Comparison of ENCODE assay signal across 11 cellular contexts in genomic region chr14:90275455-90275814, GRCh38. TPM values are rescaled to one million over a fixed set of nuclear protein-coding genes. Genes with fewer than 3 reads are reported as not detected.
DNase-seq lines count a peak whose midpoint lies in the region; ATAC-seq and TF ChIP-seq lines count a peak whose summit lies in the region.
"Had no signal": no experiment of that assay in that cellular context is flagged by ENCODE, and none has a peak within 500 bp of the region (broad histone marks: within the 10 kb centered on the region; RNA-seq: fewer than 3 reads in every experiment).

No MANE protein-coding gene starts in this region.

- peaks cover 0 to 48% (median 19%) of the 10 kb centered on the region in 11 experiments; a peak in 14 of 22 replicates for H4K20me1 ChIP-seq in BLaER1 treated with 17β-estradiol and CSF1 and Interleukin-3, amounts not matched to agents 10 nM and 100 nM
- H4K20me1 ChIP-seq in osteoblast (ENCODE audit: insufficient read depth, low read length) (no peaks in the 10 kb centered on the region), Karpas-422 (ENCODE audit: insufficient read depth, low read depth, low read length) (peaks cover 16% of the 10 kb centered on the region)

- H2AFZ ChIP-seq in osteoblast (ENCODE audit: low read length): no peak overlapping the region
- H2AFZ ChIP-seq in Karpas-422 (ENCODE audit: low read length): no peak overlapping the region

- peak overlapping the region in 5 of 11 experiments; percentile 8 to 66 (median 53); a peak in 9 of 22 replicates for H3K27ac ChIP-seq in BLaER1 treated with 17β-estradiol and CSF1 and Interleukin-3, amounts not matched to agents 10 nM and 100 nM
- H3K27ac ChIP-seq in breast epithelium (peak overlapping the region; percentile 13 to 65), osteoblast (ENCODE audit: low read depth, low read length) (peak overlapping the region; percentile 91), caudate nucleus (ENCODE audit: low read depth, low read length) (no peak overlapping the region), Karpas-422 (ENCODE audit: low read length) (no peak overlapping the region)

- H3K4me3 Mint-ChIP-seq in HFFc6: no peak overlapping the region

- no peaks in the 10 kb centered on the region for H3K9me3 ChIP-seq in BLaER1 treated with 17β-estradiol and CSF1 and Interleukin-3, amounts not matched to agents 10 nM and 100 nM (replicated peaks in 1 of 11)
- H3K9me3 ChIP-seq in breast epithelium (no peaks in the 10 kb centered on the region), osteoblast (ENCODE audit: low read depth, low read length) (no peaks in the 10 kb centered on the region), Karpas-422 (ENCODE audit: low read length) (no peaks in the 10 kb centered on the region)
- H3K9me3 ChIP-seq: pancreas had no signal

- DNase-seq in HFFc6 (no peak), breast epithelium (ENCODE audit: low spot score in 2 of 2) (no peak), osteoblast (ENCODE audit: insufficient read length, low spot score, missing footprints) (no peak), caudate nucleus (lab: John Stamatoyannopoulos, UW) (no peak), Karpas-422 (no peak), NCI-H1694 (lab: John Stamatoyannopoulos, UW) (no peak)
- DNase-seq: activated CD4-positive, CD25-positive, alpha-beta regulatory T cell treated with anti-CD3 and anti-CD28 coated beads, Interleukin-2, amount 50 U/mL, for 72 hours; NCI-H1105; pancreas had no signal

- H3K9me3 Mint-ChIP-seq in HFFc6: no peaks in the 10 kb centered on the region

- no peaks in the 10 kb centered on the region for H3K27me3 ChIP-seq in BLaER1 treated with 17β-estradiol and CSF1 and Interleukin-3, amounts not matched to agents 10 nM and 100 nM
- H3K27me3 ChIP-seq in breast epithelium (no peaks in the 10 kb centered on the region), osteoblast (ENCODE audit: insufficient read depth, low read length) (no peaks in the 10 kb centered on the region), Karpas-422 (ENCODE audit: low read length) (no peaks in the 10 kb centered on the region)
- H3K27me3 ChIP-seq: pancreas had no signal

- no peak for TF ChIP-seq CTCF in HFFc6 (IDR thresholded peaks at IDR 0.05)
- TF ChIP-seq CTCF in breast epithelium (IDR thresholded peaks at IDR 0.05): no peak
- TF ChIP-seq CTCF in osteoblast (IDR thresholded peaks at IDR 0.05; ENCODE audit: extremely low read depth, low read depth, low read length): no peak

- peaks cover 2% of the 10 kb centered on the region for H3K27me3 Mint-ChIP-seq in HFFc6 (ENCODE audit: insufficient read depth)

- intact Hi-C loops in breast epithelium (cut with DNase I; ENCODE audit: low total_unique reads): no loop called here

- H3K4me1 ChIP-seq in BLaER1 treated with 17β-estradiol and CSF1 and Interleukin-3, amounts not matched to agents 10 nM and 100 nM: peaks cover 0 to 57% (median 16%) of the 10 kb centered on the region in 10 experiments; a peak in 15 of 20 replicates
- no peaks in the 10 kb centered on the region for H3K4me1 ChIP-seq in breast epithelium
- peaks cover 28% of the 10 kb centered on the region for H3K4me1 ChIP-seq in osteoblast (ENCODE audit: insufficient read depth, low read length)
- no peaks in the 10 kb centered on the region for H3K4me1 ChIP-seq in Karpas-422 (ENCODE audit: low read length)
- H3K4me1 ChIP-seq: pancreas had no signal

- peak overlapping the region in 6 of 11 experiments; percentile 19 to 80 (median 62); a peak in 10 of 22 replicates for H3K4me2 ChIP-seq in BLaER1 treated with 17β-estradiol and CSF1 and Interleukin-3, amounts not matched to agents 10 nM and 100 nM
- H3K4me2 ChIP-seq in osteoblast (ENCODE audit: insufficient read depth, low read length) (peak overlapping the region; percentile 62), Karpas-422 (ENCODE audit: low read depth, low read length, poor library complexity, severe bottlenecking) (no peak overlapping the region)

- H3K79me2 ChIP-seq in osteoblast (ENCODE audit: insufficient read depth, low read length) (no peaks in the 10 kb centered on the region), Karpas-422 (ENCODE audit: low read length) (no peaks in the 10 kb centered on the region)

- peaks cover 71 to 100% (median 89%) of the 10 kb centered on the region in 11 experiments for H3K36me3 ChIP-seq in BLaER1 treated with 17β-estradiol and CSF1 and Interleukin-3, amounts not matched to agents 10 nM and 100 nM
- H3K36me3 ChIP-seq in breast epithelium (peaks cover 8% of the 10 kb centered on the region), osteoblast (ENCODE audit: insufficient read depth, low read length) (peaks cover 47% of the 10 kb centered on the region), Karpas-422 (ENCODE audit: insufficient read depth, low read length) (peaks cover 31% of the 10 kb centered on the region; the same call in 1 of the 2 replicates)

- peaks cover 17% of the 10 kb centered on the region for H3K36me3 Mint-ChIP-seq in HFFc6 (ENCODE audit: low read depth)

- peak overlapping the region; percentile 77 for H3K27ac Mint-ChIP-seq in HFFc6

- H3K4me1 Mint-ChIP-seq in HFFc6 (ENCODE audit: low read depth): peaks cover 27% of the 10 kb centered on the region

- H3K4me3 ChIP-seq in BLaER1 treated with 17β-estradiol and CSF1 and Interleukin-3, amounts not matched to agents 10 nM and 100 nM: no peak overlapping the region
- no peak overlapping the region for H3K4me3 ChIP-seq in breast epithelium
- peak overlapping the region; percentile 13 for H3K4me3 ChIP-seq in osteoblast (ENCODE audit: insufficient read depth, low read length)
- no peak overlapping the region for H3K4me3 ChIP-seq in Karpas-422 (ENCODE audit: low read length)
- H3K4me3 ChIP-seq: pancreas had no signal

- no peak for TF ChIP-seq POLR2A in breast epithelium (IDR thresholded peaks at IDR 0.05)

- H3K9ac ChIP-seq in BLaER1 treated with 17β-estradiol and CSF1 and Interleukin-3, amounts not matched to agents 10 nM and 100 nM: peak overlapping the region in 4 of 11 experiments; percentile 3 to 59 (median 22); a peak in 5 of 22 replicates
- H3K9ac ChIP-seq in Karpas-422 (ENCODE audit: low read length): no peak overlapping the region

- ATAC-seq in GM18519 (IDR thresholded peaks at IDR 0.05; ENCODE audit: low FRiP score, unreplicated experiment): no peak

- H3K9me2 ChIP-seq in Karpas-422 (replicated peaks; ENCODE audit: insufficient read depth, low read length): no peaks in the 10 kb centered on the region

RNA-seq across cellular contexts. Expression of gene PSMC1, which starts 19.1 kb away (rescaled TPM):
- total RNA-seq in HFFc6 (2021; fragmentation: NEBNext Ultra II Directional; extraction: Animal tissue kit (Norgen Biotek cat#: 25700)): 100 to 1,000 TPM; 135 to 154 (median 150) TPM
- total RNA-seq in breast epithelium (100 to 1,000 TPM in 2 of 3 donors, 10 to 100 TPM in 1; 74.4 to 170 (median 117) TPM), osteoblast (94.8 and 101 TPM in 2 replicates)
- 63.6 and 71.8 TPM in 2 replicates for total RNA-seq in Karpas-422 (2014; rRNA removed; shearing (Covaris generic); ENCODE audit: low replicate concordance)

RNA-seq across cellular contexts. Expression of gene NRDE2, which starts 56.3 kb away (rescaled TPM):
- total RNA-seq in HFFc6 (2021; fragmentation: NEBNext Ultra II Directional; extraction: Animal tissue kit (Norgen Biotek cat#: 25700)): 10 to 100 TPM in 3 of 6 experiments, 1 to 10 TPM in 3; 7.9 to 12.1 (median 9.8) TPM
- total RNA-seq in breast epithelium (10 to 100 TPM in 2 of 3 donors, 1 to 10 TPM in 1; 9.3 to 19.8 (median 19.7) TPM), osteoblast (10.3 and 11.2 TPM in 2 replicates)
- total RNA-seq in Karpas-422 (2014; rRNA removed; shearing (Covaris generic); ENCODE audit: low replicate concordance): 19.5 and 22.3 TPM in 2 replicates

Comparison
In these comparisons a context has a peak if more than half of its experiments do, and no peak if none do; other contexts are left out.
1. H3K27ac ChIP-seq: peak in breast epithelium (2 of 2) and osteoblast (single experiment); none in caudate nucleus (single experiment) and Karpas-422 (single experiment).